Comparison of ENCODE assay signal across 17 cellular contexts in genomic region chr6:53818845-53819609, GRCh38. TPM values are rescaled to one million over a fixed set of nuclear protein-coding genes. Genes with fewer than 3 reads are reported as not detected.
DNase-seq lines count a peak whose midpoint lies in the region; ATAC-seq, FAIRE-seq and TF ChIP-seq lines count a peak whose summit lies in the region.
"Had no signal": no experiment of that assay in that cellular context is flagged by ENCODE, and none has a peak within 500 bp of the region (broad histone marks: within the 10 kb centered on the region; RNA-seq: fewer than 3 reads in every experiment).

No MANE protein-coding gene starts in this region.

- peaks cover 5% of the 10 kb centered on the region for H3K4me1 Mint-ChIP-seq in activated CD8-positive, alpha-beta T cell treated with anti-CD3 and anti-CD28 coated beads for 36 hours (ENCODE audit: low read depth)
- no peaks in the 10 kb centered on the region for H3K4me1 Mint-ChIP-seq in activated CD8-positive, alpha-beta T cell treated with anti-CD3 and anti-CD28 coated beads, Interleukin-2, amount 10 ng/mL, durations not matched to agents 7 days and 5 days (ENCODE audit: low read depth)
- H3K4me1 Mint-ChIP-seq in brain: peaks cover 67% of the 10 kb centered on the region
- H3K4me1 Mint-ChIP-seq in stimulated activated effector memory CD8-positive, alpha-beta T cell treated with anti-CD3 and anti-CD28 coated beads, Interleukin-12 subunit alpha, Interleukin-12 subunit beta, amount 100 ng/mL, for 72 hours: peaks cover 7% of the 10 kb centered on the region

- no peak for DNase-seq in activated CD8-positive, alpha-beta T cell treated with anti-CD3 and anti-CD28 coated beads for 36 hours
- DNase-seq in activated CD8-positive, alpha-beta T cell treated with anti-CD3 and anti-CD28 coated beads, Interleukin-2, amount 10 ng/mL, durations not matched to agents 7 days and 5 days: no peak
- DNase-seq in H54 (ENCODE audit: insufficient read length, low spot score): no peak
- no peak for DNase-seq in stimulated activated effector memory CD8-positive, alpha-beta T cell treated with anti-CD3 and anti-CD28 coated beads, Interleukin-12 subunit alpha, Interleukin-12 subunit beta, amount 100 ng/mL, for 72 hours (ENCODE audit: low spot score in 2 of 2)
- no peak for DNase-seq in SJCRH30
- DNase-seq in C1 segment of cervical spinal cord (lab: John Stamatoyannopoulos, UW): no peak
- DNase-seq: 8988T; GM23248; KBM-7; NCI-H1092; NCI-H2107; NCI-H69; NK-92 treated with Interleukin-12 subunit alpha and Interleukin-12 subunit beta, amount 100 ng/mL, for 24 hours had no signal

- POLR2A ChIA-PET in activated CD8-positive, alpha-beta T cell treated with anti-CD3 and anti-CD28 coated beads for 36 hours (lab: Charles Lee): no interaction called here
- POLR2A ChIA-PET in activated CD8-positive, alpha-beta T cell treated with anti-CD3 and anti-CD28 coated beads, Interleukin-2, amount 10 ng/mL, durations not matched to agents 7 days and 5 days (lab: Charles Lee): no interaction called here

- peak; percentile 45 for FAIRE-seq in H54 (lab: Jason Lieb, UNC)

- H3K4me1 ChIP-seq in SJCRH30: peaks cover 7% of the 10 kb centered on the region

- no peaks in the 10 kb centered on the region for H3K36me3 ChIP-seq in SJCRH30
- H3K36me3 ChIP-seq: BLaER1 had no signal

- no peak overlapping the region for H3K27ac ChIP-seq in SJCRH30
- H3K27ac ChIP-seq: BLaER1, GM23248, HL-60 had no signal

- intact Hi-C loops in activated CD8-positive, alpha-beta T cell treated with anti-CD3 and anti-CD28 coated beads for 36 hours (cut with micrococcal nuclease): no loop called here

- H3K27me3 ChIP-seq in SJCRH30: no peaks in the 10 kb centered on the region
- H3K27me3 ChIP-seq: BLaER1 had no signal

- no peak for TF ChIP-seq CTCF in activated CD8-positive, alpha-beta T cell treated with anti-CD3 and anti-CD28 coated beads for 36 hours (IDR thresholded peaks at IDR 0.05)
- TF ChIP-seq CTCF in brain (conservative IDR thresholded peaks at IDR 0.05): no peak

- CTCF ChIA-PET in activated CD8-positive, alpha-beta T cell treated with anti-CD3 and anti-CD28 coated beads for 36 hours (lab: Charles Lee): no interaction called here
- CTCF ChIA-PET in activated CD8-positive, alpha-beta T cell treated with anti-CD3 and anti-CD28 coated beads, Interleukin-2, amount 10 ng/mL, durations not matched to agents 7 days and 5 days (lab: Charles Lee): no interaction called here

- TF ChIP-seq POLR2A in H54 (IDR thresholded peaks at IDR 0.05; ENCODE audit: low read depth, low read length): no peak

- no peak overlapping the region for H3K4me3 ChIP-seq in SJCRH30
- H3K4me3 ChIP-seq: BLaER1, GM23248 had no signal

- no peaks in the 10 kb centered on the region for H3K36me3 Mint-ChIP-seq in activated CD8-positive, alpha-beta T cell treated with anti-CD3 and anti-CD28 coated beads for 36 hours (ENCODE audit: low read depth)
- H3K36me3 Mint-ChIP-seq in activated CD8-positive, alpha-beta T cell treated with anti-CD3 and anti-CD28 coated beads, Interleukin-2, amount 10 ng/mL, durations not matched to agents 7 days and 5 days (ENCODE audit: low read depth): no peaks in the 10 kb centered on the region
- no peaks in the 10 kb centered on the region for H3K36me3 Mint-ChIP-seq in brain
- H3K36me3 Mint-ChIP-seq in stimulated activated effector memory CD8-positive, alpha-beta T cell treated with anti-CD3 and anti-CD28 coated beads, Interleukin-12 subunit alpha, Interleukin-12 subunit beta, amount 100 ng/mL, for 72 hours: no peaks in the 10 kb centered on the region

- ATAC-seq in activated CD8-positive, alpha-beta T cell treated with anti-CD3 and anti-CD28 coated beads for 36 hours: peak; percentile 47
- ATAC-seq in activated CD8-positive, alpha-beta T cell treated with anti-CD3 and anti-CD28 coated beads, Interleukin-2, amount 10 ng/mL, durations not matched to agents 7 days and 5 days: no peak
- peak; percentile 43 for ATAC-seq in stimulated activated effector memory CD8-positive, alpha-beta T cell treated with anti-CD3 and anti-CD28 coated beads, Interleukin-12 subunit alpha, Interleukin-12 subunit beta, amount 100 ng/mL, for 72 hours
- ATAC-seq in HG03196 (IDR thresholded peaks at IDR 0.05; ENCODE audit: unreplicated experiment): no peak

- no peak overlapping the region for H3K4me3 Mint-ChIP-seq in activated CD8-positive, alpha-beta T cell treated with anti-CD3 and anti-CD28 coated beads for 36 hours
- no peak overlapping the region for H3K4me3 Mint-ChIP-seq in activated CD8-positive, alpha-beta T cell treated with anti-CD3 and anti-CD28 coated beads, Interleukin-2, amount 10 ng/mL, durations not matched to agents 7 days and 5 days
- H3K4me3 Mint-ChIP-seq in brain: no peak overlapping the region
- H3K4me3 Mint-ChIP-seq in stimulated activated effector memory CD8-positive, alpha-beta T cell treated with anti-CD3 and anti-CD28 coated beads, Interleukin-12 subunit alpha, Interleukin-12 subunit beta, amount 100 ng/mL, for 72 hours: no peak overlapping the region

- H3K27me3 Mint-ChIP-seq in activated CD8-positive, alpha-beta T cell treated with anti-CD3 and anti-CD28 coated beads for 36 hours: no peaks in the 10 kb centered on the region
- no peaks in the 10 kb centered on the region for H3K27me3 Mint-ChIP-seq in activated CD8-positive, alpha-beta T cell treated with anti-CD3 and anti-CD28 coated beads, Interleukin-2, amount 10 ng/mL, durations not matched to agents 7 days and 5 days (ENCODE audit: low read depth)
- H3K27me3 Mint-ChIP-seq in brain: no peaks in the 10 kb centered on the region

- no peaks in the 10 kb centered on the region for H3K9me3 Mint-ChIP-seq in activated CD8-positive, alpha-beta T cell treated with anti-CD3 and anti-CD28 coated beads for 36 hours
- no peaks in the 10 kb centered on the region for H3K9me3 Mint-ChIP-seq in activated CD8-positive, alpha-beta T cell treated with anti-CD3 and anti-CD28 coated beads, Interleukin-2, amount 10 ng/mL, durations not matched to agents 7 days and 5 days (ENCODE audit: insufficient read depth)
- H3K9me3 Mint-ChIP-seq in brain: no peaks in the 10 kb centered on the region
- no peaks in the 10 kb centered on the region for H3K9me3 Mint-ChIP-seq in stimulated activated effector memory CD8-positive, alpha-beta T cell treated with anti-CD3 and anti-CD28 coated beads, Interleukin-12 subunit alpha, Interleukin-12 subunit beta, amount 100 ng/mL, for 72 hours

- no peak overlapping the region for H3K27ac Mint-ChIP-seq in activated CD8-positive, alpha-beta T cell treated with anti-CD3 and anti-CD28 coated beads for 36 hours
- H3K27ac Mint-ChIP-seq in activated CD8-positive, alpha-beta T cell treated with anti-CD3 and anti-CD28 coated beads, Interleukin-2, amount 10 ng/mL, durations not matched to agents 7 days and 5 days: no peak overlapping the region
- peak overlapping the region in 3 of 5 experiments; percentile 2 to 4 (median 3) for H3K27ac Mint-ChIP-seq in brain
- peak overlapping the region; percentile 6 for H3K27ac Mint-ChIP-seq in stimulated activated effector memory CD8-positive, alpha-beta T cell treated with anti-CD3 and anti-CD28 coated beads, Interleukin-12 subunit alpha, Interleukin-12 subunit beta, amount 100 ng/mL, for 72 hours

- H3K9me3 ChIP-seq in SJCRH30 (replicated peaks): no peaks in the 10 kb centered on the region
- H3K9me3 ChIP-seq: BLaER1 had no signal

RNA-seq across cellular contexts. Expression of gene LRRC1, which starts 24.2 kb away (rescaled TPM):
- total RNA-seq in activated CD8-positive, alpha-beta T cell treated with anti-CD3 and anti-CD28 coated beads for 36 hours: 1 to 10 TPM; 1.9 to 2.5 TPM
- 1 to 10 TPM; 3.6 to 4.2 TPM for total RNA-seq in activated CD8-positive, alpha-beta T cell treated with anti-CD3 and anti-CD28 coated beads, Interleukin-2, amount 10 ng/mL, durations not matched to agents 7 days and 5 days
- 7.6 TPM for polyA plus RNA-seq in brain (ENCODE audit: insufficient read depth, low read depth, low replicate concordance)
- 5.1 and 7.4 TPM in 2 replicates for total RNA-seq in SJCRH30 (2014; rRNA removed; shearing (Covaris generic))

Comparison
In these comparisons a context has a peak if more than half of its experiments do, and no peak if none do; other contexts are left out.
1. ATAC-seq: peak in activated CD8-positive, alpha-beta T cell treated with anti-CD3 and anti-CD28 coated beads for 36 hours (single experiment) and stimulated activated effector memory CD8-positive, alpha-beta T cell treated with anti-CD3 and anti-CD28 coated beads, Interleukin-12 subunit alpha, Interleukin-12 subunit beta, amount 100 ng/mL, for 72 hours (single experiment); none in activated CD8-positive, alpha-beta T cell treated with anti-CD3 and anti-CD28 coated beads, Interleukin-2, amount 10 ng/mL, durations not matched to agents 7 days and 5 days (single experiment) and HG03196 (single experiment).
2. H3K27ac Mint-ChIP-seq: peak in brain (3 of 5) and stimulated activated effector memory CD8-positive, alpha-beta T cell treated with anti-CD3 and anti-CD28 coated beads, Interleukin-12 subunit alpha, Interleukin-12 subunit beta, amount 100 ng/mL, for 72 hours (single experiment); none in activated CD8-positive, alpha-beta T cell treated with anti-CD3 and anti-CD28 coated beads for 36 hours (single experiment) and activated CD8-positive, alpha-beta T cell treated with anti-CD3 and anti-CD28 coated beads, Interleukin-2, amount 10 ng/mL, durations not matched to agents 7 days and 5 days (single experiment).